12 cellular contexts compared by ENCODE assay signal in genomic region chr11:75371930-75372876, GRCh38. TPM values are rescaled to one million over a fixed set of nuclear protein-coding genes. Genes with fewer than 3 reads are reported as not detected.
DNase-seq lines count a peak whose midpoint lies in the region; ATAC-seq and TF ChIP-seq lines count a peak whose summit lies in the region.
"Had no signal": no experiment of that assay in that cellular context is flagged by ENCODE, and none has a peak within 500 bp of the region (broad histone marks: within the 10 kb centered on the region; RNA-seq: fewer than 3 reads in every experiment).

No MANE protein-coding gene starts in this region.

- H3K27ac Mint-ChIP-seq in activated CD4-positive, alpha-beta memory T cell treated with anti-CD3 and anti-CD28 coated beads for 36 hours, result no peak overlapping the region
- H3K27ac Mint-ChIP-seq: mesothelial cell of epicardium had no signal

- POLR2A ChIA-PET in activated CD4-positive, alpha-beta memory T cell treated with anti-CD3 and anti-CD28 coated beads for 36 hours (lab: Charles Lee), result no interaction called here

- intact Hi-C loops in activated CD4-positive, alpha-beta memory T cell treated with anti-CD3 and anti-CD28 coated beads for 36 hours (cut with micrococcal nuclease), result no loop called here

- no peak for ATAC-seq in GM21737 (IDR thresholded peaks at IDR 0.05; ENCODE audit: unreplicated experiment)

- H2AFZ ChIP-seq in smooth muscle cell (ENCODE audit: low read depth), result peak overlapping the region; percentile 41

- no peaks in the 10 kb centered on the region for H3K9me3 ChIP-seq in smooth muscle cell (replicated peaks; ENCODE audit: low read depth)

- no peaks in the 10 kb centered on the region for H3F3A ChIP-seq in smooth muscle cell (ENCODE audit: low read depth)

- H3K4me2 ChIP-seq in smooth muscle cell, result no peak overlapping the region

- no peaks in the 10 kb centered on the region for H3K79me2 ChIP-seq in smooth muscle cell (ENCODE audit: low read depth)

- CTCF ChIA-PET in activated CD4-positive, alpha-beta memory T cell treated with anti-CD3 and anti-CD28 coated beads for 36 hours (lab: Charles Lee), result interaction anchor here (0.7 to 1.7 kb wide), 6 partner anchors 8 to 633 kb away, joined by 3 to 9 read pairs (median 3); no protein-coding TSS in a partner anchor

- H3K4me3 ChIP-seq in fibroblast of villous mesenchyme (ENCODE audit: low read depth, low read length), result no peak overlapping the region
- H3K4me3 ChIP-seq in smooth muscle cell, result no peak overlapping the region

- no peaks in the 10 kb centered on the region for H4K20me1 ChIP-seq in smooth muscle cell (ENCODE audit: low read depth)

- no peak overlapping the region for H3K27ac ChIP-seq in smooth muscle cell (ENCODE audit: low read depth)

- H3K36me3 ChIP-seq in smooth muscle cell (ENCODE audit: low read depth), result no peaks in the 10 kb centered on the region

- H3K27me3 Mint-ChIP-seq in activated CD4-positive, alpha-beta memory T cell treated with anti-CD3 and anti-CD28 coated beads for 36 hours, result no peaks in the 10 kb centered on the region

- peaks cover 3% of the 10 kb centered on the region for H3K9me3 Mint-ChIP-seq in activated CD4-positive, alpha-beta memory T cell treated with anti-CD3 and anti-CD28 coated beads for 36 hours

- peaks cover 2% of the 10 kb centered on the region for H3K4me1 Mint-ChIP-seq in activated CD4-positive, alpha-beta memory T cell treated with anti-CD3 and anti-CD28 coated beads for 36 hours (ENCODE audit: low read depth)

- H3K9ac ChIP-seq in smooth muscle cell (ENCODE audit: low read depth), result no peak overlapping the region

- no peak overlapping the region for H3K4me3 Mint-ChIP-seq in activated CD4-positive, alpha-beta memory T cell treated with anti-CD3 and anti-CD28 coated beads for 36 hours
- H3K4me3 Mint-ChIP-seq: mesothelial cell of epicardium had no signal

- DNase-seq in HCEC 1CT (peak; percentile 37), NCI-H526 (lab: John Stamatoyannopoulos, UW) (peak; percentile 36 to 40), fibroblast of villous mesenchyme (ENCODE audit: low read depth) (peak; percentile 59), smooth muscle cell (lab: John Stamatoyannopoulos, UW; ENCODE audit: unreplicated experiment) (no peak), HK-2 (ENCODE audit: unreplicated experiment) (no peak)
- no peak for DNase-seq in activated CD4-positive, alpha-beta memory T cell treated with anti-CD3 and anti-CD28 coated beads for 36 hours
- DNase-seq: activated effector memory CD4-positive, alpha-beta T cell treated with anti-CD3 and anti-CD28 coated beads, Interleukin-2, amount 50 U/mL, for 16 hours; NCI-H1105; stimulated activated CD4-positive, alpha-beta T cell treated with anti-CD3 and anti-CD28 coated beads, Interleukin-4, amount 100 ng/mL, for 4 hours; T-helper 9 cell had no signal

- H3K4me1 ChIP-seq in smooth muscle cell (ENCODE audit: low read depth), result no peaks in the 10 kb centered on the region

- no peaks in the 10 kb centered on the region for H3K36me3 Mint-ChIP-seq in activated CD4-positive, alpha-beta memory T cell treated with anti-CD3 and anti-CD28 coated beads for 36 hours
- H3K36me3 Mint-ChIP-seq: mesothelial cell of epicardium had no signal

- TF ChIP-seq CTCF in fibroblast of villous mesenchyme (IDR thresholded peaks at IDR 0.05; ENCODE audit: insufficient read depth, low read depth, low read length) (no peak), smooth muscle cell (IDR thresholded peaks at IDR 0.05; ENCODE audit: borderline replicate concordance, insufficient read depth, poor library complexity, severe bottlenecking) (no peak)

- H3K27me3 ChIP-seq in smooth muscle cell (ENCODE audit: low read depth), result no peaks in the 10 kb centered on the region

- 47% methylated on average over 8 of the region's 8 CpGs for WGBS in smooth muscle cell (ENCODE audit: low lambda C conversion rate)

RNA-seq across cellular contexts. Expression of gene ARRB1, which starts 20.7 kb away (rescaled TPM):
- 27.1 and 33.2 TPM in 2 replicates for total RNA-seq in fibroblast of villous mesenchyme
- 16.9 and 19.7 TPM in 2 replicates for total RNA-seq in smooth muscle cell
- polyA plus RNA-seq in smooth muscle cell, result 4.6 and 6.6 TPM in 2 replicates
- total RNA-seq in activated CD4-positive, alpha-beta memory T cell treated with anti-CD3 and anti-CD28 coated beads for 36 hours, result 10 to 100 TPM; 16.3 to 18.8 TPM

RNA-seq across cellular contexts. Expression of gene RPS3, which starts 27.1 kb away (rescaled TPM):
- total RNA-seq in fibroblast of villous mesenchyme (1,703 and 1,758 TPM in 2 replicates), smooth muscle cell (721 and 794 TPM in 2 replicates)
- polyA plus RNA-seq in smooth muscle cell, result 976 and 989 TPM in 2 replicates
- 1,000 to 10,000 TPM; 4,423 to 4,525 TPM for total RNA-seq in activated CD4-positive, alpha-beta memory T cell treated with anti-CD3 and anti-CD28 coated beads for 36 hours

Comparison
In these comparisons a context has a peak if more than half of its experiments do, and no peak if none do; other contexts are left out.
1. DNase-seq: peak in HCEC 1CT (single experiment), NCI-H526 (2 of 2) and fibroblast of villous mesenchyme (single experiment); none in smooth muscle cell (single experiment), HK-2 (single experiment) and activated CD4-positive, alpha-beta memory T cell treated with anti-CD3 and anti-CD28 coated beads for 36 hours (single experiment).